In genomic region chr1:23462766-23463165, GRCh38 we compare ENCODE assay signal across 24 cellular contexts.
"Had no signal": no experiment of that assay in that cellular context is flagged by ENCODE, and none has a peak within 500 bp of the region (broad histone marks: within the 10 kb centered on the region; RNA-seq: fewer than 3 reads in every experiment).

No MANE protein-coding gene starts in this region.

- H3K4me3 ChIP-seq: coronary artery, esophagus squamous epithelium, gastrocnemius medialis, heart right ventricle, left lung, lower lobe of right lung, mucosa of descending colon had no signal

- H3K4me1 ChIP-seq: esophagus squamous epithelium, left lung, lower lobe of right lung had no signal

- H3K36me3 Mint-ChIP-seq: memory B cell had no signal

- H3K27ac ChIP-seq: coronary artery, epithelial cell of prostate, esophagus squamous epithelium, gastrocnemius medialis, heart right ventricle, left lung, lower lobe of right lung had no signal

- H3K4me1 Mint-ChIP-seq: endodermal cell, memory B cell, mesothelial cell of epicardium, naive B cell had no signal

- H3K36me3 ChIP-seq: esophagus squamous epithelium, gastrocnemius medialis, left lung, lower lobe of right lung had no signal

- H3K27me3 ChIP-seq: esophagus squamous epithelium, gastrocnemius medialis, heart right ventricle, left lung had no signal

- H3K9me3 ChIP-seq: esophagus squamous epithelium, gastrocnemius medialis, heart right ventricle, left lung, lower lobe of right lung, mucosa of descending colon had no signal

- DNase-seq: dermis blood vessel endothelial cell; effector CD8-positive, alpha-beta T cell; effector memory CD8-positive, alpha-beta T cell; endodermal cell; erythroblast; esophagus squamous epithelium; foreskin fibroblast; foreskin melanocyte; gastrocnemius medialis; glutamatergic neuron; head of caudate nucleus; heart right ventricle; hippocampal formation; left cardiac atrium; left lung; left ventricle myocardium superior; lower lobe of right lung; mucosa of descending colon; naive B cell had no signal

- H3K27ac Mint-ChIP-seq: endodermal cell, memory B cell, mesothelial cell of epicardium, naive B cell had no signal

- ATAC-seq: effector memory CD8-positive, alpha-beta T cell; esophagus mucosa; gastrocnemius medialis; left lung; left ventricle myocardium superior; lower lobe of right lung; mucosa of descending colon had no signal

- H3K4me3 Mint-ChIP-seq: effector memory CD8-positive, alpha-beta T cell; endodermal cell; memory B cell; mesothelial cell of epicardium had no signal
